In genomic region chr1:186043276-186043675, GRCh38 we compare ENCODE assay signal across 15 cellular contexts.
DNase-seq lines count a peak whose midpoint lies in the region; TF ChIP-seq lines count a peak whose summit lies in the region.
"Had no signal": no experiment of that assay in that cellular context is flagged by ENCODE, and none has a peak within 500 bp of the region (broad histone marks: within the 10 kb centered on the region; RNA-seq: fewer than 3 reads in every experiment).

No MANE protein-coding gene starts in this region.

- H3K4me3 Mint-ChIP-seq in chondrocyte (ENCODE audit: unreplicated experiment), result no peak overlapping the region
- H3K4me3 Mint-ChIP-seq in activated T-helper 1 cell treated with anti-CD3 and anti-CD28 coated beads, Interleukin-12 subunit alpha, Interleukin-12 subunit beta, Interleukin-2, Interleukin-4 antibody, amounts not matched to agents 30 ng/mL and 10 ng/mL and 1 ng/mL, durations not matched to agents 14 hours and 24 hours and 36 hours, result no peak overlapping the region
- H3K4me3 Mint-ChIP-seq: CD4-positive, alpha-beta T cell had no signal

- no peak overlapping the region for H3K4me3 ChIP-seq in testis
- H3K4me3 ChIP-seq: GM23248, HAP-1 had no signal

- H3K27ac Mint-ChIP-seq in chondrocyte (ENCODE audit: unreplicated experiment), result peak overlapping the region; percentile 84
- no peak overlapping the region for H3K27ac Mint-ChIP-seq in activated T-helper 1 cell treated with anti-CD3 and anti-CD28 coated beads, Interleukin-12 subunit alpha, Interleukin-12 subunit beta, Interleukin-2, Interleukin-4 antibody, amounts not matched to agents 30 ng/mL and 10 ng/mL and 1 ng/mL, durations not matched to agents 14 hours and 24 hours and 36 hours
- H3K27ac Mint-ChIP-seq: CD4-positive, alpha-beta T cell had no signal

- no peak for TF ChIP-seq POLR2A in testis (IDR thresholded peaks at IDR 0.05)

- H3K27ac ChIP-seq in testis, result peak overlapping the region; percentile 8 to 79
- H3K27ac ChIP-seq: C4-2B, GM23248 had no signal

- DNase-seq in SK-MEL-5 (ENCODE audit: low read depth, low spot score), result peak; percentile 11
- DNase-seq in chondrocyte (ENCODE audit: low spot score), result no peak
- no peak for DNase-seq in testis
- DNase-seq in germinal center (ENCODE audit: low spot score), result no peak
- DNase-seq in activated T-cell treated with anti-CD3 and anti-CD28 coated beads for 4 hours, result no peak
- no peak for DNase-seq in activated T-helper 1 cell treated with anti-CD3 and anti-CD28 coated beads, Interleukin-12 subunit alpha, Interleukin-12 subunit beta, Interleukin-2, Interleukin-4 antibody, amounts not matched to agents 30 ng/mL and 10 ng/mL and 1 ng/mL, durations not matched to agents 14 hours and 24 hours and 36 hours (ENCODE audit: low spot score)
- DNase-seq: ACHN; AML-193; CD4-positive, alpha-beta T cell; DMS153; DMS79; GDM1; GM23248 had no signal

- H3K36me3 ChIP-seq in testis (ENCODE audit: low read depth, missing control alignments), result no peaks in the 10 kb centered on the region
- H3K36me3 ChIP-seq: HAP-1 had no signal

- no peaks in the 10 kb centered on the region for H3K27me3 Mint-ChIP-seq in chondrocyte (ENCODE audit: low read depth)
- H3K27me3 Mint-ChIP-seq in activated T-helper 1 cell treated with anti-CD3 and anti-CD28 coated beads, Interleukin-12 subunit alpha, Interleukin-12 subunit beta, Interleukin-2, Interleukin-4 antibody, amounts not matched to agents 30 ng/mL and 10 ng/mL and 1 ng/mL, durations not matched to agents 14 hours and 24 hours and 36 hours (ENCODE audit: insufficient read depth), result peaks cover 3% of the 10 kb centered on the region
- H3K27me3 Mint-ChIP-seq: CD4-positive, alpha-beta T cell had no signal

- peaks cover 21% of the 10 kb centered on the region for H3K4me1 Mint-ChIP-seq in chondrocyte (ENCODE audit: low read depth)
- no peaks in the 10 kb centered on the region for H3K4me1 Mint-ChIP-seq in activated T-helper 1 cell treated with anti-CD3 and anti-CD28 coated beads, Interleukin-12 subunit alpha, Interleukin-12 subunit beta, Interleukin-2, Interleukin-4 antibody, amounts not matched to agents 30 ng/mL and 10 ng/mL and 1 ng/mL, durations not matched to agents 14 hours and 24 hours and 36 hours (ENCODE audit: low read depth)

- in situ Hi-C loops in SK-MEL-5 (cut with HindIII; ENCODE audit: low pct_unique_long_range_greater_than_20kb, low sequenced_read_pairs), result no loop called here

- intact Hi-C loops in testis (cut with DNase I; ENCODE audit: low total_unique reads), result no loop called here
- intact Hi-C loops in activated T-helper 1 cell treated with anti-CD3 and anti-CD28 coated beads, Interleukin-12 subunit alpha, Interleukin-12 subunit beta, Interleukin-2, Interleukin-4 antibody, amounts not matched to agents 30 ng/mL and 10 ng/mL and 1 ng/mL, durations not matched to agents 14 hours and 24 hours and 36 hours (cut with micrococcal nuclease), result no loop called here

- no peaks in the 10 kb centered on the region for H3K9me3 ChIP-seq in testis
- H3K9me3 ChIP-seq: HAP-1 had no signal

- TF ChIP-seq CTCF in chondrocyte (IDR thresholded peaks at IDR 0.05) (no peak), testis (IDR thresholded peaks at IDR 0.05) (no peak)

- WGBS in testis, 2 donors, result 33 to 56% methylated on average over 1 of the region's 1 CpG

- H3K36me3 Mint-ChIP-seq in chondrocyte (ENCODE audit: low read depth), result peaks cover 22% of the 10 kb centered on the region
- no peaks in the 10 kb centered on the region for H3K36me3 Mint-ChIP-seq in activated T-helper 1 cell treated with anti-CD3 and anti-CD28 coated beads, Interleukin-12 subunit alpha, Interleukin-12 subunit beta, Interleukin-2, Interleukin-4 antibody, amounts not matched to agents 30 ng/mL and 10 ng/mL and 1 ng/mL, durations not matched to agents 14 hours and 24 hours and 36 hours (ENCODE audit: low read depth)

- no peaks in the 10 kb centered on the region for H3K27me3 ChIP-seq in testis

- H3K4me1 ChIP-seq in testis, result peaks cover 7% of the 10 kb centered on the region
- H3K4me1 ChIP-seq: HAP-1 had no signal

- H3K9me3 Mint-ChIP-seq in chondrocyte (ENCODE audit: low read depth), result no peaks in the 10 kb centered on the region
- no peaks in the 10 kb centered on the region for H3K9me3 Mint-ChIP-seq in activated T-helper 1 cell treated with anti-CD3 and anti-CD28 coated beads, Interleukin-12 subunit alpha, Interleukin-12 subunit beta, Interleukin-2, Interleukin-4 antibody, amounts not matched to agents 30 ng/mL and 10 ng/mL and 1 ng/mL, durations not matched to agents 14 hours and 24 hours and 36 hours
- H3K9me3 Mint-ChIP-seq: CD4-positive, alpha-beta T cell had no signal
